In genomic region chr4:129282293-129282692, GRCh38 we compare ENCODE assay signal across 25 cellular contexts.
"Had no signal": no experiment of that assay in that cellular context is flagged by ENCODE, and none has a peak within 500 bp of the region (broad histone marks: within the 10 kb centered on the region; RNA-seq: fewer than 3 reads in every experiment).

No MANE protein-coding gene starts in this region.

- DNase-seq: hypothalamus; immature natural killer cell; kidney; left colon; left lung; lower lobe of right lung; mammary epithelial cell; mesenchymal stem cell; naive thymus-derived CD8-positive, alpha-beta T cell; occipital lobe; retina; right cardiac atrium; sigmoid colon; small intestine; spleen; stimulated activated CD4-positive, alpha-beta T cell treated with anti-CD3 and anti-CD28 coated beads, Interleukin-1b, Interleukin-23, amount 100 ng/mL, for 48 hours; stimulated activated CD4-positive, alpha-beta T cell treated with anti-CD3 and anti-CD28 coated beads, Interleukin-2, amount 100 ng/mL, for 48 hours; stimulated activated CD4-positive, alpha-beta T cell treated with anti-CD3 and anti-CD28 coated beads, Interleukin-4, amount 100 ng/mL, for 4 hours; stimulated activated naive B cell treated with anti-CD40 and anti-IgM and Interleukin-4, amounts not matched to agents 10 μg/mL and 1 μg/mL and 100 μg/mL, for 72 hours; stimulated activated naive CD8-positive, alpha-beta T cell treated with anti-CD3 and anti-CD28 coated beads, Interleukin-15, Interleukin-2, amounts not matched to agents 100 U/mL and 50 U/mL, for 24 hours; stomach; testis; thyroid gland; transverse colon; upper lobe of left lung had no signal
